In the genomic region with DNA sequence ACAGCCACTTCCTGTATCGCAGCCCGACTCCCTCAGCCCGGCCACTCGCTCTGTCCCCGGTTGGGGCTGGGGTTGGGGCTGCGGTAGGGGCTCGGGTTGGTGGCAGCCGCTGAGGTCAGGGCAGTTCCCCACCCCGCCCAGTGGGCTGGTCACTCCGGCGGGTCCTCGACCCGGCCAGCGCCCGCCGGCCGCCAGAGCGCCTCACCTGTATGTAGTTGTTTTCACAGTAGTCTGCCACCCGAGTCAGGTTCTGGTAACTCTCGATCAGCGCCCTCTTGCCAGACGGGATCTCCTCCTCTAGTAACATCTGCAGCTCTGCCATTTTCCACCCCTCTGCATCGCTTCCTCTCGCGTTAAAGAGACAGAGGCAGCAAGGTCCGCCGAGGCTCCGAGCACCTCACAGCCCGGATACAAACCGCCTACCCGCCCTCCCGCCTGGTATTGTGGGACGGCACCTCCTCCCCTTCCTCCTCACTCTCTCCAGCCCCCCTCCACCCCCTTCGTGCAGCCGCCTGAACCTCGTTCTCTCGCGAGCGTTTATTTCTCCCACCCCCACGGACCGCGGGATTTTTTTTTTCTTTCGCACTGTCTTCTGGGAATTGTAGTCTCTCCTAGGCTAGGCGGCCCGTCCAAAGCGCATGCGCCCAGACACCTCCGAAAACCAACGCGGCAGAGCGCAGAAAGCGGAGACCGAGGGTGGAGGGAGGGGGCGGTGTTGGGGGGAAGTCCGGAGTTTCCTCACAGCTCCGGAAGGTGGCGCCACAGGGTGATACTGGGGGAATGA, we compare ENCODE assay signal across 8 cellular contexts. TPM values are rescaled to one million over a fixed set of nuclear protein-coding genes. Genes with fewer than 3 reads are reported as not detected.
DNase-seq lines count a peak whose midpoint lies in the region; ATAC-seq lines count a peak whose summit lies in the region.

A gene (minus strand): TSS at position 417 of the 784 bp plus-strand sequence. CDS start 95 bp downstream, at position 322.

- H3K36me3 Mint-ChIP-seq in dendritic cell treated with granulocyte-macrophage colony-stimulating factor and Interleukin-4, amounts not matched to agents 40 ng/mL and 50 ng/mL, for 4 days (ENCODE audit: low read depth), result peaks cover 16% of the 10 kb centered on the region

- DNase-seq in CD1c-positive myeloid dendritic cell (ENCODE audit: extremely low spot score) (peak; percentile 100), NCI-H774 (lab: John Stamatoyannopoulos, UW) (peak; percentile 98), left lobe of liver (ENCODE audit: low spot score) (peak; percentile 98)
- DNase-seq in activated CD4-positive, alpha-beta T cell treated with anti-CD3 and anti-CD28 coated beads, Interleukin-2, amount 50 U/mL, for 4 hours, result peak; percentile 97 to 98
- peak; percentile 97 for DNase-seq in stimulated activated CD4-positive, alpha-beta T cell treated with anti-CD3 and anti-CD28 coated beads, Interleukin-2, amount 100 ng/mL, for 4 hours (ENCODE audit: low read depth)

- H3K4me3 Mint-ChIP-seq in dendritic cell treated with granulocyte-macrophage colony-stimulating factor and Interleukin-4, amounts not matched to agents 40 ng/mL and 50 ng/mL, for 4 days, result peak within 1 kb of the TSS; percentile 97

- peak; percentile 71 for ATAC-seq in GM19372 (IDR thresholded peaks at IDR 0.05; ENCODE audit: low read depth, unreplicated experiment)
- ATAC-seq in HG03558 (IDR thresholded peaks at IDR 0.05; ENCODE audit: extremely low read depth, unreplicated experiment), result peak; percentile 41
- ATAC-seq in left lobe of liver, result peak; percentile 93

- no peaks in the 10 kb centered on the region for H3K9me3 Mint-ChIP-seq in dendritic cell treated with granulocyte-macrophage colony-stimulating factor and Interleukin-4, amounts not matched to agents 40 ng/mL and 50 ng/mL, for 4 days

- peak within 1 kb of the TSS; percentile 96 for H3K27ac Mint-ChIP-seq in dendritic cell treated with granulocyte-macrophage colony-stimulating factor and Interleukin-4, amounts not matched to agents 40 ng/mL and 50 ng/mL, for 4 days

- H3K4me1 Mint-ChIP-seq in dendritic cell treated with granulocyte-macrophage colony-stimulating factor and Interleukin-4, amounts not matched to agents 40 ng/mL and 50 ng/mL, for 4 days (ENCODE audit: low read depth), result peaks cover 41% of the 10 kb centered on the region

- no peaks in the 10 kb centered on the region for H3K27me3 Mint-ChIP-seq in dendritic cell treated with granulocyte-macrophage colony-stimulating factor and Interleukin-4, amounts not matched to agents 40 ng/mL and 50 ng/mL, for 4 days

- intact Hi-C loops in dendritic cell treated with granulocyte-macrophage colony-stimulating factor and Interleukin-4, amounts not matched to agents 40 ng/mL and 50 ng/mL, for 4 days (cut with micrococcal nuclease), result loop anchor here (1.0 to 2.0 kb wide), 2 partner anchors 123 to 294 kb away; a partner anchor contains a TSS

RNA-seq across cellular contexts. Expression of the gene that starts here (rescaled TPM):
- 13.7 TPM for total RNA-seq in left lobe of liver

Comparison
In these comparisons a context has a peak if more than half of its experiments do, and no peak if none do; other contexts are left out.
1. Peak in every context shown above with its lines: DNase-seq and ATAC-seq.
2. ATAC-seq: peak in every context shown above with its lines; median percentile 93 in left lobe of liver; 71 in GM19372; 41 in HG03558.